ENCODE assay signal across 8 cellular contexts in genomic region chr9:129174102-129174723, GRCh38. TPM values are rescaled to one million over a fixed set of nuclear protein-coding genes. Genes with fewer than 3 reads are reported as not detected.
DNase-seq lines count a peak whose midpoint lies in the region; ATAC-seq, FAIRE-seq and TF ChIP-seq lines count a peak whose summit lies in the region.

No MANE protein-coding gene starts in this region.

- DNase-seq in NCI-H146 (lab: John Stamatoyannopoulos, UW) (peak; percentile 66), NCI-H146 treated with DMSO at 0.1 percent for 48 hours (lab: John Stamatoyannopoulos, UW; ENCODE audit: unreplicated experiment) (no peak), NCI-H2171 treated with DMSO at 0.1 percent for 48 hours (lab: John Stamatoyannopoulos, UW) (peak; percentile 90), WTC11 (ENCODE audit: low spot score) (peak; percentile 89), bronchial epithelial cell (ENCODE audit: low read depth) (peak; percentile 80), inferior parietal cortex (ENCODE audit: extremely low spot score) (peak; percentile 89), small intestine (peak; percentile 85)

- no peaks in the 10 kb centered on the region for H3K9me3 ChIP-seq in small intestine (ENCODE audit: control insufficient read depth, low read depth)

- H3K4me1 ChIP-seq in small intestine (ENCODE audit: control insufficient read depth in 2 of 2, insufficient read depth in 1 of 2, low read depth in 1 of 2, low read length in 1 of 2) = peaks cover 3 to 6% of the 10 kb centered on the region in 2 donors

- peak overlapping the region; percentile 83 to 93 for H3K27ac ChIP-seq in small intestine (ENCODE audit: low read depth in 1 of 2, low read length in 1 of 2)

- FAIRE-seq in bronchial epithelial cell (lab: Jason Lieb, UNC) (no peak), small intestine (lab: Jason Lieb, UNC) (no peak)

- H3K36me3 ChIP-seq in bronchial epithelial cell (ENCODE audit: control insufficient read depth, insufficient read depth, low read length) (no peaks in the 10 kb centered on the region), small intestine (ENCODE audit: control insufficient read depth in 2 of 2, insufficient read depth in 2 of 2, low read length in 2 of 2) (no peaks in the 10 kb centered on the region)

- CTCF ChIA-PET in WTC11 (lab: Charles Lee) = interaction anchor here (0.6 to 18.6 kb wide), 60 partner anchors 8 to 1712 kb away, joined by 3 to 345 read pairs (median 4); partner anchors contain the start of genes C9orf50, MIGA2 and NTMT1

- peaks cover 10% of the 10 kb centered on the region for H3K4me1 Mint-ChIP-seq in WTC11

- no peaks in the 10 kb centered on the region for H3K36me3 Mint-ChIP-seq in WTC11

- H3K27me3 ChIP-seq in bronchial epithelial cell (ENCODE audit: control insufficient read depth, insufficient read depth, low read length) (no peaks in the 10 kb centered on the region), small intestine (ENCODE audit: control insufficient read depth in 2 of 2, insufficient read depth in 2 of 2, low read length in 2 of 2) (no peaks in the 10 kb centered on the region)

- 0 to 1% (median 1%) methylated on average over 48 to 55 of the region's 55 CpGs for WGBS in small intestine, 3 donors

- POLR2A ChIA-PET in WTC11 (lab: Charles Lee) = interaction anchor here (0.5 to 2.0 kb wide), 6 partner anchors 29 to 406 kb away, joined by 3 to 8 read pairs (median 4); no protein-coding TSS in a partner anchor

- peaks cover 67% of the 10 kb centered on the region for H3K27me3 Mint-ChIP-seq in WTC11 (ENCODE audit: low read depth)

- H3K4me3 ChIP-seq in bronchial epithelial cell (ENCODE audit: low read depth, low read length) (peak overlapping the region; percentile 88), small intestine (ENCODE audit: low read depth in 1 of 2, low read length in 2 of 2) (peak overlapping the region; percentile 55 to 71)

- H3K27ac Mint-ChIP-seq in WTC11 = no peak overlapping the region

- peak overlapping the region; percentile 83 for H3K4me3 Mint-ChIP-seq in WTC11

- TF ChIP-seq CTCF in WTC11 (IDR thresholded peaks at IDR 0.05) = peak; percentile 95
- peak; percentile 100 for TF ChIP-seq CTCF in bronchial epithelial cell (IDR thresholded peaks at IDR 0.05; ENCODE audit: insufficient read depth, low read length, severe bottlenecking)

- H3K9me3 Mint-ChIP-seq in WTC11 = no peaks in the 10 kb centered on the region

- ATAC-seq in WTC11 = no peak
- ATAC-seq in HG03439 (IDR thresholded peaks at IDR 0.05; ENCODE audit: unreplicated experiment) = no peak

TF ChIP-seq in WTC11, 78 proteins besides CTCF, POLR2A, EP300 and RAD21 (continues in another document):
- TF ChIP-seq ESRRA (CRISPR knock-in tag; IDR thresholded peaks at IDR 0.05; ENCODE audit: borderline replicate concordance) = no peak
- no peak for TF ChIP-seq ZNF219 (CRISPR knock-in tag; IDR thresholded peaks at IDR 0.05; ENCODE audit: borderline replicate concordance)
- no peak for TF ChIP-seq AR (CRISPR knock-in tag; IDR thresholded peaks at IDR 0.05)
- TF ChIP-seq TP53 (CRISPR knock-in tag; IDR thresholded peaks at IDR 0.05) = no peak
- TF ChIP-seq SOX15 (CRISPR knock-in tag; IDR thresholded peaks at IDR 0.05) = no peak
- no peak for TF ChIP-seq IRF1 (CRISPR knock-in tag; IDR thresholded peaks at IDR 0.05)
- TF ChIP-seq USF2 (CRISPR knock-in tag; IDR thresholded peaks at IDR 0.05) = peak; percentile 53; the same call in 1 of the 2 replicates
- TF ChIP-seq PRRX2 (CRISPR knock-in tag; IDR thresholded peaks at IDR 0.05) = no peak
- no peak for TF ChIP-seq ZNF423 (CRISPR knock-in tag; IDR thresholded peaks at IDR 0.05)
- TF ChIP-seq NFATC4 (CRISPR knock-in tag; IDR thresholded peaks at IDR 0.05) = no peak
- TF ChIP-seq ZNF317 (CRISPR knock-in tag; IDR thresholded peaks at IDR 0.05; ENCODE audit: borderline replicate concordance, low read depth) = no peak
- no peak; the same call in 1 of the 2 replicates for TF ChIP-seq KAT7 (CRISPR knock-in tag; IDR thresholded peaks at IDR 0.05; ENCODE audit: borderline replicate concordance)
- TF ChIP-seq MLX (CRISPR knock-in tag; IDR thresholded peaks at IDR 0.05) = no peak
- 0 out of 2 replicates have a peak, but pooled peaks have one; percentile 15 for TF ChIP-seq RELA (CRISPR knock-in tag; IDR thresholded peaks at IDR 0.05; ENCODE audit: borderline replicate concordance)
- peak; percentile 59; the same call in 1 of the 2 replicates for TF ChIP-seq GABPB1 (CRISPR knock-in tag; IDR thresholded peaks at IDR 0.05)
- no peak for TF ChIP-seq CBFB (CRISPR knock-in tag; IDR thresholded peaks at IDR 0.05; ENCODE audit: low read depth)
- TF ChIP-seq NR3C1 (CRISPR knock-in tag; conservative IDR thresholded peaks at IDR 0.05; ENCODE audit: low read depth) = no peak
- TF ChIP-seq E2F1 (CRISPR knock-in tag; IDR thresholded peaks at IDR 0.05) = no peak
- peak; percentile 12; the same call in 1 of the 2 replicates for TF ChIP-seq FOXK1 (CRISPR knock-in tag; IDR thresholded peaks at IDR 0.05)
- TF ChIP-seq TEAD4 (CRISPR knock-in tag; IDR thresholded peaks at IDR 0.05) = no peak
- no peak for TF ChIP-seq SMAD3 (CRISPR knock-in tag; IDR thresholded peaks at IDR 0.05; ENCODE audit: borderline replicate concordance)
- TF ChIP-seq IRF2 (CRISPR knock-in tag; IDR thresholded peaks at IDR 0.05; ENCODE audit: borderline replicate concordance, low read depth) = no peak
- peak; percentile 72 for TF ChIP-seq HMGXB4 (CRISPR knock-in tag; IDR thresholded peaks at IDR 0.05)

RNA-seq across cellular contexts. Expression of gene IER5L, which starts 3.8 kb away (rescaled TPM):
- total RNA-seq in WTC11 (2021) = 4.6 to 5.9 TPM (median 5.1 TPM) in 3 replicates
- total RNA-seq in bronchial epithelial cell = 15.7 and 19.5 TPM in 2 replicates
- 1 to 10 TPM in 2 of 3 donors, under 1 TPM in 1; 0.89 to 7.0 (median 2.2) TPM for polyA plus RNA-seq in small intestine
